Comparison of ENCODE assay signal across 10 cellular contexts in genomic region chr2:226002438-226002837, GRCh38.
DNase-seq lines count a peak whose midpoint lies in the region; ATAC-seq and TF ChIP-seq lines count a peak whose summit lies in the region.
"Had no signal": no experiment of that assay in that cellular context is flagged by ENCODE, and none has a peak within 500 bp of the region (broad histone marks: within the 10 kb centered on the region; RNA-seq: fewer than 3 reads in every experiment).

No MANE protein-coding gene starts in this region.

- TF ChIP-seq CTCF in HFF-Myc (IDR thresholded peaks at IDR 0.05; ENCODE audit: low read depth, low read length, missing control alignments), result no peak
- no peak for TF ChIP-seq CTCF in progenitor cell of endocrine pancreas (IDR thresholded peaks at IDR 0.05; ENCODE audit: unreplicated experiment)

- no peak overlapping the region for H3K27ac Mint-ChIP-seq in progenitor cell of endocrine pancreas
- H3K27ac Mint-ChIP-seq: IgD-negative memory B cell had no signal

- H3K27me3 Mint-ChIP-seq in progenitor cell of endocrine pancreas, result no peaks in the 10 kb centered on the region
- H3K27me3 Mint-ChIP-seq: IgD-negative memory B cell had no signal

- H3K4me3 ChIP-seq in HFF-Myc (replicated peaks; ENCODE audit: low read depth, low read length), result no peak overlapping the region

- H3K36me3 Mint-ChIP-seq in progenitor cell of endocrine pancreas (ENCODE audit: insufficient read depth), result no peaks in the 10 kb centered on the region
- H3K36me3 Mint-ChIP-seq: IgD-negative memory B cell had no signal

- ATAC-seq in SK-N-SH treated with all-trans-retinoic acid at 6 μM for 48 hours (peak; percentile 73), GM19328 (IDR thresholded peaks at IDR 0.05; ENCODE audit: unreplicated experiment) (no peak)

- DNase-seq in AG08395 (ENCODE audit: low spot score), result peak; percentile 84
- peak; percentile 54 for DNase-seq in HFF-Myc (ENCODE audit: extremely low read depth, low read depth)
- peak; percentile 27 for DNase-seq in hepatic stellate cell (ENCODE audit: low spot score)
- DNase-seq in GDM1 (lab: John Stamatoyannopoulos, UW), result no peak
- no peak for DNase-seq in T-helper 9 cell
- DNase-seq in progenitor cell of endocrine pancreas (ENCODE audit: low spot score, unreplicated experiment), result no peak
- DNase-seq: DND-41 had no signal

- no peaks in the 10 kb centered on the region for H3K4me1 Mint-ChIP-seq in progenitor cell of endocrine pancreas (ENCODE audit: low read depth)
- H3K4me1 Mint-ChIP-seq: IgD-negative memory B cell had no signal

- H3K4me3 Mint-ChIP-seq in progenitor cell of endocrine pancreas (ENCODE audit: low read depth), result no peak overlapping the region
- H3K4me3 Mint-ChIP-seq: IgD-negative memory B cell had no signal

- H3K9me3 Mint-ChIP-seq in progenitor cell of endocrine pancreas (ENCODE audit: low read depth), result no peaks in the 10 kb centered on the region

TF ChIP-seq in SK-N-SH treated with all-trans-retinoic acid at 6 μM for 48 hours, 23 proteins besides CTCF, POLR2A, EP300 and RAD21:
- TF ChIP-seq ISL1 (CRISPR knock-in tag; IDR thresholded peaks at IDR 0.05) (no peak), ZNF70 (CRISPR knock-in tag; IDR thresholded peaks at IDR 0.05) (no peak), ARNTL (CRISPR knock-in tag; IDR thresholded peaks at IDR 0.05; ENCODE audit: borderline replicate concordance, low read depth) (no peak), OSR1 (CRISPR knock-in tag; IDR thresholded peaks at IDR 0.05) (no peak)

Comparison
In these comparisons a context has a peak if more than half of its experiments do, and no peak if none do; other contexts are left out.
1. DNase-seq: peak in AG08395 (single experiment), HFF-Myc (single experiment) and hepatic stellate cell (single experiment); none in GDM1 (single experiment), T-helper 9 cell (single experiment) and progenitor cell of endocrine pancreas (single experiment).